ENCODE assay signal across 1 cellular context in the genomic region with DNA sequence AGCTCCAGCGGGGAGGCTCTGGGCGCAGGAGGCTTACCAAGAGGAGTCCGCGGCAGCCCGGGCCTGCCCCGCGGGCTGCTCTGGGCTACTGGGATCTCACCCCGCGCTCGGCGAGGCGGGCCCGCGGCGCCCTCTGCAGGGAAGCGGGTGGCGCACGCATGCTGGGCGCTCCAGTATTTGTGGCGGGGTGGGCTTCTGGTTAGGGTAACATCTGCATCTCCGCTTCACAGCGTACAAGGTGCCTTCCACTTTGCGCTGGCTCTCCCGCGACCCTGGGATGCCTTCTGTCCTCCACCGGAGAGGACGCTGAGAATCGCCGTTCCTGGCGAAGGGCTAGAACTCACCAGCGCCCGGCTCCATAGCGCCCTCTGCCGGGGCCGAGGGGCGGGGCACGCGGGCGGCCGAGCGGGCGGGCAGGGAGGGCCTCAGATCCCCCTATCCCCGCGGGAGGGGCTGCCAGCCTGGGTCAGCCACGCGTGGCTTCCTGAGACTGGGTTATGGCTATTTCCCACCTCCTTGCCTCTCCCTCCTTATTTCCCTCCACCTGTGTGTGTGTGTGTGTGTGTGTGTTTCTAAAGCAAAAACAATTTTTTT.
TF ChIP-seq lines count a peak whose summit lies in the region.

No MANE protein-coding gene starts in this region.

TF ChIP-seq in K562, 482 proteins besides CTCF, POLR2A, EP300 and RAD21 (continued from another document and continues in another):
- peak; percentile 79; the same call in 1 of the 2 replicates for TF ChIP-seq FOXP1 (CRISPR knock-in tag; IDR thresholded peaks at IDR 0.05)
- no peak for TF ChIP-seq ZNF695 (CRISPR knock-in tag; IDR thresholded peaks at IDR 0.05)
- 0 out of 2 replicates have a peak, but pooled peaks have one; percentile 21 for TF ChIP-seq FOSL1 (tag; conservative IDR thresholded peaks at IDR 0.05)
- TF ChIP-seq L3MBTL2 (IDR thresholded peaks at IDR 0.05), result peak; percentile 76
- no peak for TF ChIP-seq NR2C1 (IDR thresholded peaks at IDR 0.05)
- TF ChIP-seq NR2C1 (tag; IDR thresholded peaks at IDR 0.05), result no peak
- 0 out of 2 replicates have a peak, but pooled peaks have one; percentile 42 for TF ChIP-seq NCOA1 (IDR thresholded peaks at IDR 0.05; ENCODE audit: low read depth)
- TF ChIP-seq, protein P1, sequence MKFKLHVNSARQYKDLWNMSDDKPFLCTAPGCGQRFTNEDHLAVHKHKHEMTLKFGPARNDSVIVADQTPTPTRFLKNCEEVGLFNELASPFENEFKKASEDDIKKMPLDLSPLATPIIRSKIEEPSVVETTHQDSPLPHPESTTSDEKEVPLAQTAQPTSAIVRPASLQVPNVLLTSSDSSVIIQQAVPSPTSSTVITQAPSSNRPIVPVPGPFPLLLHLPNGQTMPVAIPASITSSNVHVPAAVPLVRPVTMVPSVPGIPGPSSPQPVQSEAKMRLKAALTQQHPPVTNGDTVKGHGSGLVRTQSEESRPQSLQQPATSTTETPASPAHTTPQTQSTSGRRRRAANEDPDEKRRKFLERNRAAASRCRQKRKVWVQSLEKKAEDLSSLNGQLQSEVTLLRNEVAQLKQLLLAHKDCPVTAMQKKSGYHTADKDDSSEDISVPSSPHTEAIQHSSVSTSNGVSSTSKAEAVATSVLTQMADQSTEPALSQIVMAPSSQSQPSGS (CRISPR knock-in tag; IDR thresholded peaks at IDR 0.05), result 0 out of 2 replicates have a peak, but pooled peaks have one; percentile 62
- TF ChIP-seq ELF4 (CRISPR knock-in tag; IDR thresholded peaks at IDR 0.05), result no peak
- TF ChIP-seq BHLHE40 (IDR thresholded peaks at IDR 0.05; ENCODE audit: low read length), result no peak
- TF ChIP-seq KLF13 (tag; IDR thresholded peaks at IDR 0.05; ENCODE audit: borderline replicate concordance, low read depth), result no peak
- TF ChIP-seq NFE2L1 (tag; IDR thresholded peaks at IDR 0.05; ENCODE audit: borderline replicate concordance, low read depth), result no peak
- no peak for TF ChIP-seq DACH1 (IDR thresholded peaks at IDR 0.05; ENCODE audit: partially characterized antibody)
- TF ChIP-seq MAZ (CRISPR knock-in tag; conservative IDR thresholded peaks at IDR 0.05 in 1 of 2, IDR thresholded peaks at IDR 0.05 in 1 of 2), result peak; percentile 80 to 93
- no peak for TF ChIP-seq TCF7L2 (IDR thresholded peaks at IDR 0.05; ENCODE audit: low read depth, low read length)
- TF ChIP-seq TCF3 (CRISPR knock-in tag; IDR thresholded peaks at IDR 0.05), result peak; percentile 30; the same call in 1 of the 2 replicates
- TF ChIP-seq, protein P2, sequence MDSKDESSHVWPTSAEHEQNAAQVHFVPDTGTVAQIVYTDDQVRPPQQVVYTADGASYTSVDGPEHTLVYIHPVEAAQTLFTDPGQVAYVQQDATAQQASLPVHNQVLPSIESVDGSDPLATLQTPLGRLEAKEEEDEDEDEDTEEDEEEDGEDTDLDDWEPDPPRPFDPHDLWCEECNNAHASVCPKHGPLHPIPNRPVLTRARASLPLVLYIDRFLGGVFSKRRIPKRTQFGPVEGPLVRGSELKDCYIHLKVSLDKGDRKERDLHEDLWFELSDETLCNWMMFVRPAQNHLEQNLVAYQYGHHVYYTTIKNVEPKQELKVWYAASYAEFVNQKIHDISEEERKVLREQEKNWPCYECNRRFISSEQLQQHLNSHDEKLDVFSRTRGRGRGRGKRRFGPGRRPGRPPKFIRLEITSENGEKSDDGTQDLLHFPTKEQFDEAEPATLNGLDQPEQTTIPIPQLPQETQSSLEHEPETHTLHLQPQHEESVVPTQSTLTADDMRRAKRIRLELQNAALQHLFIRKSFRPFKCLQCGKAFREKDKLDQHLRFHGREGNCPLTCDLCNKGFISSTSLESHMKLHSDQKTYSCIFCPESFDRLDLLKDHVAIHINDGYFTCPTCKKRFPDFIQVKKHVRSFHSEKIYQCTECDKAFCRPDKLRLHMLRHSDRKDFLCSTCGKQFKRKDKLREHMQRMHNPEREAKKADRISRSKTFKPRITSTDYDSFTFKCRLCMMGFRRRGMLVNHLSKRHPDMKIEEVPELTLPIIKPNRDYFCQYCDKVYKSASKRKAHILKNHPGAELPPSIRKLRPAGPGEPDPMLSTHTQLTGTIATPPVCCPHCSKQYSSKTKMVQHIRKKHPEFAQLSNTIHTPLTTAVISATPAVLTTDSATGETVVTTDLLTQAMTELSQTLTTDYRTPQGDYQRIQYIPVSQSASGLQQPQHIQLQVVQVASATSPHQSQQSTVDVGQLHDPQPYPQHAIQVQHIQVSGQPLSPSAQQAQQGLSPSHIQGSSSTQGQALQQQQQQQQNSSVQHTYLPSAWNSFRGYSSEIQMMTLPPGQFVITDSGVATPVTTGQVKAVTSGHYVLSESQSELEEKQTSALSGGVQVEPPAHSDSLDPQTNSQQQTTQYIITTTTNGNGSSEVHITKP (IDR thresholded peaks at IDR 0.05; ENCODE audit: partially characterized antibody), result peak; percentile 26
- TF ChIP-seq, protein P3, sequence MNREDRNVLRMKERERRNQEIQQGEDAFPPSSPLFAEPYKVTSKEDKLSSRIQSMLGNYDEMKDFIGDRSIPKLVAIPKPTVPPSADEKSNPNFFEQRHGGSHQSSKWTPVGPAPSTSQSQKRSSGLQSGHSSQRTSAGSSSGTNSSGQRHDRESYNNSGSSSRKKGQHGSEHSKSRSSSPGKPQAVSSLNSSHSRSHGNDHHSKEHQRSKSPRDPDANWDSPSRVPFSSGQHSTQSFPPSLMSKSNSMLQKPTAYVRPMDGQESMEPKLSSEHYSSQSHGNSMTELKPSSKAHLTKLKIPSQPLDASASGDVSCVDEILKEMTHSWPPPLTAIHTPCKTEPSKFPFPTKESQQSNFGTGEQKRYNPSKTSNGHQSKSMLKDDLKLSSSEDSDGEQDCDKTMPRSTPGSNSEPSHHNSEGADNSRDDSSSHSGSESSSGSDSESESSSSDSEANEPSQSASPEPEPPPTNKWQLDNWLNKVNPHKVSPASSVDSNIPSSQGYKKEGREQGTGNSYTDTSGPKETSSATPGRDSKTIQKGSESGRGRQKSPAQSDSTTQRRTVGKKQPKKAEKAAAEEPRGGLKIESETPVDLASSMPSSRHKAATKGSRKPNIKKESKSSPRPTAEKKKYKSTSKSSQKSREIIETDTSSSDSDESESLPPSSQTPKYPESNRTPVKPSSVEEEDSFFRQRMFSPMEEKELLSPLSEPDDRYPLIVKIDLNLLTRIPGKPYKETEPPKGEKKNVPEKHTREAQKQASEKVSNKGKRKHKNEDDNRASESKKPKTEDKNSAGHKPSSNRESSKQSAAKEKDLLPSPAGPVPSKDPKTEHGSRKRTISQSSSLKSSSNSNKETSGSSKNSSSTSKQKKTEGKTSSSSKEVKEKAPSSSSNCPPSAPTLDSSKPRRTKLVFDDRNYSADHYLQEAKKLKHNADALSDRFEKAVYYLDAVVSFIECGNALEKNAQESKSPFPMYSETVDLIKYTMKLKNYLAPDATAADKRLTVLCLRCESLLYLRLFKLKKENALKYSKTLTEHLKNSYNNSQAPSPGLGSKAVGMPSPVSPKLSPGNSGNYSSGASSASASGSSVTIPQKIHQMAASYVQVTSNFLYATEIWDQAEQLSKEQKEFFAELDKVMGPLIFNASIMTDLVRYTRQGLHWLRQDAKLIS (CRISPR knock-in tag; IDR thresholded peaks at IDR 0.05), result no peak; the same call in 1 of the 2 replicates
- TF ChIP-seq ILF3 (IDR thresholded peaks at IDR 0.05; ENCODE audit: borderline replicate concordance), result peak; percentile 65; the same call in 1 of the 2 replicates
- no peak for TF ChIP-seq PTRF (tag; IDR thresholded peaks at IDR 0.05)
- 0 out of 2 replicates have a peak, but pooled peaks have one; percentile 25 for TF ChIP-seq PTBP1 (IDR thresholded peaks at IDR 0.05; ENCODE audit: low read depth, low read length)
- TF ChIP-seq, protein P4, sequence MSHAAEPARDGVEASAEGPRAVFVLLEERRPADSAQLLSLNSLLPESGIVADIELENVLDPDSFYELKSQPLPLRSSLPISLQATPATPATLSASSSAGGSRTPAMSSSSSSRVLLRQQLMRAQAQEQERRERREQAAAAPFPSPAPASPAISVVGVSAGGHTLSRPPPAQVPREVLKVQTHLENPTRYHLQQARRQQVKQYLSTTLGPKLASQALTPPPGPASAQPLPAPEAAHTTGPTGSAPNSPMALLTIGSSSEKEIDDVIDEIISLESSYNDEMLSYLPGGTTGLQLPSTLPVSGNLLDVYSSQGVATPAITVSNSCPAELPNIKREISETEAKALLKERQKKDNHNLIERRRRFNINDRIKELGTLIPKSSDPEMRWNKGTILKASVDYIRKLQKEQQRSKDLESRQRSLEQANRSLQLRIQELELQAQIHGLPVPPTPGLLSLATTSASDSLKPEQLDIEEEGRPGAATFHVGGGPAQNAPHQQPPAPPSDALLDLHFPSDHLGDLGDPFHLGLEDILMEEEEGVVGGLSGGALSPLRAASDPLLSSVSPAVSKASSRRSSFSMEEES (CRISPR knock-in tag; IDR thresholded peaks at IDR 0.05), result no peak
- TF ChIP-seq, protein P5, sequence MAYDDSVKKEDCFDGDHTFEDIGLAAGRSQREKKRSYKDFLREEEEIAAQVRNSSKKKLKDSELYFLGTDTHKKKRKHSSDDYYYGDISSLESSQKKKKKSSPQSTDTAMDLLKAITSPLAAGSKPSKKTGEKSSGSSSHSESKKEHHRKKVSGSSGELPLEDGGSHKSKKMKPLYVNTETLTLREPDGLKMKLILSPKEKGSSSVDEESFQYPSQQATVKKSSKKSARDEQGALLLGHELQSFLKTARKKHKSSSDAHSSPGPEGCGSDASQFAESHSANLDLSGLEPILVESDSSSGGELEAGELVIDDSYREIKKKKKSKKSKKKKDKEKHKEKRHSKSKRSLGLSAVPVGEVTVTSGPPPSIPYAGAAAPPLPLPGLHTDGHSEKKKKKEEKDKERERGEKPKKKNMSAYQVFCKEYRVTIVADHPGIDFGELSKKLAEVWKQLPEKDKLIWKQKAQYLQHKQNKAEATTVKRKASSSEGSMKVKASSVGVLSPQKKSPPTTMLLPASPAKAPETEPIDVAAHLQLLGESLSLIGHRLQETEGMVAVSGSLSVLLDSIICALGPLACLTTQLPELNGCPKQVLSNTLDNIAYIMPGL (CRISPR knock-in tag; IDR thresholded peaks at IDR 0.05), result peak; percentile 91
- TF ChIP-seq, protein P6, sequence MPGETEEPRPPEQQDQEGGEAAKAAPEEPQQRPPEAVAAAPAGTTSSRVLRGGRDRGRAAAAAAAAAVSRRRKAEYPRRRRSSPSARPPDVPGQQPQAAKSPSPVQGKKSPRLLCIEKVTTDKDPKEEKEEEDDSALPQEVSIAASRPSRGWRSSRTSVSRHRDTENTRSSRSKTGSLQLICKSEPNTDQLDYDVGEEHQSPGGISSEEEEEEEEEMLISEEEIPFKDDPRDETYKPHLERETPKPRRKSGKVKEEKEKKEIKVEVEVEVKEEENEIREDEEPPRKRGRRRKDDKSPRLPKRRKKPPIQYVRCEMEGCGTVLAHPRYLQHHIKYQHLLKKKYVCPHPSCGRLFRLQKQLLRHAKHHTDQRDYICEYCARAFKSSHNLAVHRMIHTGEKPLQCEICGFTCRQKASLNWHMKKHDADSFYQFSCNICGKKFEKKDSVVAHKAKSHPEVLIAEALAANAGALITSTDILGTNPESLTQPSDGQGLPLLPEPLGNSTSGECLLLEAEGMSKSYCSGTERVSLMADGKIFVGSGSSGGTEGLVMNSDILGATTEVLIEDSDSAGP (CRISPR knock-in tag; IDR thresholded peaks at IDR 0.05), result peak; percentile 64; the same call in 1 of the 2 replicates
- peak; percentile 77 for TF ChIP-seq GABPB1 (CRISPR knock-in tag; IDR thresholded peaks at IDR 0.05)
- TF ChIP-seq ATF1 (CRISPR knock-in tag; IDR thresholded peaks at IDR 0.05), result no peak
- peak; percentile 56 for TF ChIP-seq ATF1 (tag; IDR thresholded peaks at IDR 0.05)
- no peak for TF ChIP-seq MYNN (IDR thresholded peaks at IDR 0.05)
- TF ChIP-seq MYNN (CRISPR knock-in tag; IDR thresholded peaks at IDR 0.05), result no peak
- TF ChIP-seq ZNF347 (CRISPR knock-in tag; IDR thresholded peaks at IDR 0.05; ENCODE audit: low read depth), result no peak
- TF ChIP-seq ZNF77 (CRISPR knock-in tag; IDR thresholded peaks at IDR 0.05), result no peak
- TF ChIP-seq HDAC1 (IDR thresholded peaks at IDR 0.05), result peak in 1 of 2 experiments; percentile 58; a peak in 1 of 4 replicates
- TF ChIP-seq KDM4B (IDR thresholded peaks at IDR 0.05; ENCODE audit: borderline replicate concordance in 2 of 2, low read depth in 1 of 2), result peak in 1 of 2 experiments; percentile 71; a peak in 1 of 4 replicates
- TF ChIP-seq ZNF57 (CRISPR knock-in tag; IDR thresholded peaks at IDR 0.05), result no peak
